In genomic region chr7:129067943-129068548, GRCh38 we compare ENCODE assay signal across 23 cellular contexts. TPM values are rescaled to one million over a fixed set of nuclear protein-coding genes. Genes with fewer than 3 reads are reported as not detected.
DNase-seq lines count a peak whose midpoint lies in the region; ATAC-seq, FAIRE-seq and TF ChIP-seq lines count a peak whose summit lies in the region.
"Had no signal": no experiment of that assay in that cellular context is flagged by ENCODE, and none has a peak within 500 bp of the region (broad histone marks: within the 10 kb centered on the region; RNA-seq: fewer than 3 reads in every experiment).

No MANE protein-coding gene starts in this region.

- intact Hi-C loops in left ventricle myocardium superior (cut with micrococcal nuclease), result no loop called here

- H3K27ac ChIP-seq in right atrium auricular region, result no peak overlapping the region
- peak overlapping the region; percentile 77 for H3K27ac ChIP-seq in neutrophil
- H3K27ac ChIP-seq in WERI-Rb-1, result no peak overlapping the region
- H3K27ac ChIP-seq: SJCRH30 had no signal

- DNase-seq in right atrium auricular region (ENCODE audit: low spot score) (peak; percentile 9), left ventricle myocardium superior (no peak), MV-4-11 (lab: John Stamatoyannopoulos, UW) (peak; percentile 29), WTC11 (ENCODE audit: low spot score) (no peak), WERI-Rb-1 (no peak), progenitor cell of endocrine pancreas (ENCODE audit: low spot score, unreplicated experiment) (no peak), GM12892 (ENCODE audit: insufficient read length) (no peak)
- DNase-seq: Calu3; CD4-positive, alpha-beta T cell; EL; KBM-7; NCI-H1105; NCI-H1694 treated with DMSO at 0.1 percent for 48 hours; NCI-H2107; NCI-H510A; NCI-H774; SJCRH30 had no signal

- H3K27me3 Mint-ChIP-seq in WTC11 (ENCODE audit: low read depth), result no peaks in the 10 kb centered on the region; the same call in 1 of the 2 replicates
- peaks cover 19% of the 10 kb centered on the region for H3K27me3 Mint-ChIP-seq in progenitor cell of endocrine pancreas

- POLR2A ChIA-PET in WTC11 (lab: Charles Lee), result interaction anchor here (2.1 kb wide), 1 partner anchor 14 kb away, joined by 6 read pairs; no protein-coding TSS in a partner anchor

- H3K4me3 ChIP-seq in right atrium auricular region, result no peak overlapping the region
- H3K4me3 ChIP-seq in neutrophil (ENCODE audit: low read depth in 1 of 2, low read length in 1 of 2), result no peak overlapping the region
- H3K4me3 ChIP-seq in WERI-Rb-1 (ENCODE audit: low read depth, low read length), result no peak overlapping the region
- H3K4me3 ChIP-seq: GM12878, GM23338, SJCRH30 had no signal

- H3K4me1 ChIP-seq in right atrium auricular region (no peaks in the 10 kb centered on the region), neutrophil (ENCODE audit: control insufficient read depth in 1 of 2, insufficient read depth in 1 of 2, low read depth in 1 of 2, low read length in 1 of 2) (peaks cover 62 to 64% of the 10 kb centered on the region in 2 experiments)

- FAIRE-seq in GM12892 (lab: Jason Lieb, UNC), result no peak
- FAIRE-seq: GM12878, GM18507 had no signal

- H3K4me3 Mint-ChIP-seq in WTC11 (no peak overlapping the region), progenitor cell of endocrine pancreas (ENCODE audit: low read depth) (no peak overlapping the region)
- H3K4me3 Mint-ChIP-seq: B cell; CD4-positive, alpha-beta T cell; GM23338 had no signal

- CTCF ChIA-PET in WTC11 (lab: Charles Lee), result interaction anchor here (4.9 kb wide), 1 partner anchor 23 kb away, joined by 30 read pairs; no protein-coding TSS in a partner anchor

- H3K27ac Mint-ChIP-seq in WTC11 (no peak overlapping the region), progenitor cell of endocrine pancreas (no peak overlapping the region)
- H3K27ac Mint-ChIP-seq: B cell; CD4-positive, alpha-beta T cell had no signal

- peaks cover 23% of the 10 kb centered on the region for H3K4me1 Mint-ChIP-seq in WTC11
- H3K4me1 Mint-ChIP-seq in progenitor cell of endocrine pancreas (ENCODE audit: low read depth), result peaks cover 8% of the 10 kb centered on the region

- TF ChIP-seq CTCF in right atrium auricular region (IDR thresholded peaks at IDR 0.05) (no peak), WTC11 (IDR thresholded peaks at IDR 0.05) (no peak), neutrophil (IDR thresholded peaks at IDR 0.05) (no peak), WERI-Rb-1 (IDR thresholded peaks at IDR 0.05; ENCODE audit: low read depth, low read length) (no peak), progenitor cell of endocrine pancreas (IDR thresholded peaks at IDR 0.05; ENCODE audit: unreplicated experiment) (no peak)

- H3K9me3 ChIP-seq in right atrium auricular region, result no peaks in the 10 kb centered on the region
- no peaks in the 10 kb centered on the region for H3K9me3 ChIP-seq in neutrophil
- H3K9me3 ChIP-seq in WERI-Rb-1 (ENCODE audit: severe bottlenecking), result no peaks in the 10 kb centered on the region
- H3K9me3 ChIP-seq: SJCRH30 had no signal

- H3K36me3 ChIP-seq in right atrium auricular region (no peaks in the 10 kb centered on the region), neutrophil (no peaks in the 10 kb centered on the region), WERI-Rb-1 (no peaks in the 10 kb centered on the region)
- H3K36me3 ChIP-seq: SJCRH30 had no signal

- no peaks in the 10 kb centered on the region for H3K36me3 Mint-ChIP-seq in WTC11
- no peaks in the 10 kb centered on the region for H3K36me3 Mint-ChIP-seq in progenitor cell of endocrine pancreas (ENCODE audit: insufficient read depth)

- H3K9me3 Mint-ChIP-seq in WTC11 (peaks cover 3% of the 10 kb centered on the region; the same call in 1 of the 2 replicates), progenitor cell of endocrine pancreas (ENCODE audit: low read depth) (no peaks in the 10 kb centered on the region)
- H3K9me3 Mint-ChIP-seq: CD4-positive, alpha-beta T cell had no signal

- TF ChIP-seq POLR2A in GM12892 (IDR thresholded peaks at IDR 0.05; ENCODE audit: low read depth, low read length), result no peak

- ATAC-seq in left ventricle myocardium superior, result no peak
- no peak for ATAC-seq in WTC11
- ATAC-seq: GM12878, Panc1 had no signal

- no peaks in the 10 kb centered on the region for H3K27me3 ChIP-seq in right atrium auricular region
- H3K27me3 ChIP-seq in neutrophil, result no peaks in the 10 kb centered on the region
- no peaks in the 10 kb centered on the region for H3K27me3 ChIP-seq in WERI-Rb-1 (ENCODE audit: insufficient read depth, low read depth, severe bottlenecking)
- H3K27me3 ChIP-seq: SJCRH30 had no signal

TF ChIP-seq in WTC11, 78 proteins besides CTCF, POLR2A, EP300 and RAD21:
- no peak for TF ChIP-seq FOXP1 (CRISPR knock-in tag; IDR thresholded peaks at IDR 0.05; ENCODE audit: borderline replicate concordance)
- TF ChIP-seq IRF1 (CRISPR knock-in tag; IDR thresholded peaks at IDR 0.05), result no peak
- peak; percentile 95 for TF ChIP-seq ZNF121 (CRISPR knock-in tag; IDR thresholded peaks at IDR 0.05)
- no peak for TF ChIP-seq GTF2I (CRISPR knock-in tag; conservative IDR thresholded peaks at IDR 0.05)

RNA-seq across cellular contexts. Expression of gene TNPO3, which starts 13.1 kb away (rescaled TPM):
- total RNA-seq in right atrium auricular region (10 to 100 TPM; 23.5 to 23.6 TPM), left ventricle myocardium superior (38.0 TPM), WTC11 (2021) (87.0 to 91.7 TPM (median 89.1 TPM) in 3 replicates), progenitor cell of endocrine pancreas (44.8 and 44.9 TPM in 2 replicates)
- 40.8 TPM for polyA plus RNA-seq in GM12892 (2012; ENCODE audit: missing spikeins)

Comparison
In these comparisons a context has a peak if more than half of its experiments do, and no peak if none do; other contexts are left out.
1. DNase-seq: peak in right atrium auricular region (single experiment) and MV-4-11 (single experiment); none in left ventricle myocardium superior (single experiment), WTC11 (single experiment), WERI-Rb-1 (single experiment), progenitor cell of endocrine pancreas (single experiment) and GM12892 (single experiment).